9 cellular contexts compared by ENCODE assay signal in genomic region chr16:83723901-83724300, GRCh38.
"Had no signal": no experiment of that assay in that cellular context is flagged by ENCODE, and none has a peak within 500 bp of the region (broad histone marks: within the 10 kb centered on the region; RNA-seq: fewer than 3 reads in every experiment).

No MANE protein-coding gene starts in this region.

- H3K4me3 Mint-ChIP-seq: GM23338, H9, HFFc6, IgD-negative memory B cell had no signal

- H3K27ac ChIP-seq: HL-60 had no signal

- H3K4me2 ChIP-seq: GM23338 had no signal

- ATAC-seq: GM23338 had no signal

- FAIRE-seq: H1, H54 had no signal

- H3K27ac Mint-ChIP-seq: GM23338, H9, HFFc6 had no signal

- DNase-seq: H9, HCEC 1CT, HFFc6, KBM-7 had no signal

- H2AFZ ChIP-seq: GM23338 had no signal

- H3K9me3 Mint-ChIP-seq: GM23338, H9 had no signal

- H3K4me3 ChIP-seq: GM23338 had no signal
